In genomic region chr10:91381562-91381923, GRCh38 we compare ENCODE assay signal across 16 cellular contexts. TPM values are rescaled to one million over a fixed set of nuclear protein-coding genes. Genes with fewer than 3 reads are reported as not detected.
DNase-seq lines count a peak whose midpoint lies in the region; ATAC-seq and TF ChIP-seq lines count a peak whose summit lies in the region.
"Had no signal": no experiment of that assay in that cellular context is flagged by ENCODE, and none has a peak within 500 bp of the region (broad histone marks: within the 10 kb centered on the region; RNA-seq: fewer than 3 reads in every experiment).

No MANE protein-coding gene starts in this region.

- H3K27me3 ChIP-seq in neural cell (ENCODE audit: insufficient read depth, low read depth, low read length) (no peaks in the 10 kb centered on the region), aorta (ENCODE audit: control insufficient read depth in 1 of 2, insufficient read depth in 2 of 2, low read length in 1 of 2) (peaks cover 0 to 1% of the 10 kb centered on the region in 2 donors), colonic mucosa (no peaks in the 10 kb centered on the region), MG63 (no peaks in the 10 kb centered on the region)
- H3K27me3 ChIP-seq: Peyer's patch had no signal

- no peaks in the 10 kb centered on the region for H3K9me3 ChIP-seq in neural cell (ENCODE audit: low read length)
- H3K9me3 ChIP-seq in aorta (ENCODE audit: control insufficient read depth, low read length) = no peaks in the 10 kb centered on the region
- H3K9me3 ChIP-seq in colonic mucosa = no peaks in the 10 kb centered on the region
- peaks cover 8% of the 10 kb centered on the region for H3K9me3 ChIP-seq in MG63
- H3K9me3 ChIP-seq: Peyer's patch had no signal

- H3K79me2 ChIP-seq in neural cell (replicated peaks; ENCODE audit: insufficient read depth, low read length) = no peaks in the 10 kb centered on the region

- H3F3A ChIP-seq in neural cell (ENCODE audit: insufficient read depth, low read length, poor library complexity, severe bottlenecking) = no peaks in the 10 kb centered on the region

- H2AFZ ChIP-seq in neural cell (ENCODE audit: low read depth, low read length) = no peak overlapping the region

- H4K20me1 ChIP-seq in neural cell (ENCODE audit: insufficient read depth) = no peaks in the 10 kb centered on the region

- H3K9me2 ChIP-seq in neural cell (ENCODE audit: insufficient read depth, low read length) = no peaks in the 10 kb centered on the region

- H3K36me3 ChIP-seq in neural cell (ENCODE audit: insufficient read depth, low read length) (no peaks in the 10 kb centered on the region), aorta (ENCODE audit: control insufficient read depth in 1 of 2, insufficient read depth in 2 of 2, low read length in 1 of 2) (no peaks in the 10 kb centered on the region), colonic mucosa (no peaks in the 10 kb centered on the region), MG63 (no peaks in the 10 kb centered on the region)
- H3K36me3 ChIP-seq: cardiac muscle cell, Peyer's patch had no signal

- no peak for TF ChIP-seq EP300 in neural cell (conservative IDR thresholded peaks at IDR 0.05; ENCODE audit: poor library complexity, severe bottlenecking)

- H3K27ac ChIP-seq in neural cell (ENCODE audit: low read length) (peak overlapping the region; percentile 22), aorta (ENCODE audit: low read depth in 1 of 2, low read length in 2 of 2) (no peak overlapping the region), colonic mucosa (no peak overlapping the region)
- H3K27ac ChIP-seq: A549, cardiac muscle cell, Peyer's patch had no signal

- no peak for DNase-seq in Right ventricle myocardium inferior (ENCODE audit: missing footprints)
- DNase-seq in cardiac septum (ENCODE audit: low spot score) = no peak
- peak; percentile 31 for DNase-seq in foreskin melanocyte
- DNase-seq in aorta = no peak
- no peak for DNase-seq in colonic mucosa
- DNase-seq in MG63 = no peak
- DNase-seq: activated CD4-positive, alpha-beta T cell treated with anti-CD3 and anti-CD28 coated beads for 1 hour; activated CD8-positive, alpha-beta memory T cell treated with anti-CD3 and anti-CD28 coated beads, Interleukin-2, amount 50 U/mL, for 4 hours; activated naive CD4-positive, alpha-beta T cell treated with anti-CD3 and anti-CD28 coated beads, Interleukin-2, amount 50 U/mL, for 16 hours; midbrain; Peyer's patch; stimulated activated CD4-positive, alpha-beta T cell treated with anti-CD3 and anti-CD28 coated beads, Interleukin-2, amount 100 ng/mL, for 24 hours had no signal

- H3K4me2 ChIP-seq in neural cell (ENCODE audit: low read length) = no peak overlapping the region
- H3K4me2 ChIP-seq: A549 had no signal

- H3K4me1 ChIP-seq in aorta (ENCODE audit: control insufficient read depth in 1 of 2, insufficient read depth in 2 of 2, low read length in 2 of 2) (peaks cover 0 to 3% of the 10 kb centered on the region in 2 donors), colonic mucosa (no peaks in the 10 kb centered on the region)
- H3K4me1 ChIP-seq: A549, Peyer's patch had no signal

- intact Hi-C loops in Right ventricle myocardium inferior (cut with DNase I) = loop anchor here (5.0 to 10.0 kb wide), 2 partner anchors 84 to 173 kb away; no protein-coding TSS in a partner anchor
- intact Hi-C loops in cardiac septum (cut with DNase I) = no loop called here
- intact Hi-C loops in aorta (cut with DNase I) = loop anchor here in 1 of 2 donors (10.0 kb wide), 1 partner anchor 173 kb away; no protein-coding TSS in a partner anchor
- intact Hi-C loops in colonic mucosa (cut with DNase I) = loop anchor here (10.0 kb wide), 1 partner anchor 173 kb away; no protein-coding TSS in a partner anchor

- TF ChIP-seq CTCF in neural cell (IDR thresholded peaks at IDR 0.05; ENCODE audit: poor library complexity, severe bottlenecking) (no peak), colonic mucosa (IDR thresholded peaks at IDR 0.05) (no peak)

- no peak for TF ChIP-seq RAD21 in neural cell (conservative IDR thresholded peaks at IDR 0.05)

- WGBS in aorta, 2 donors = 10 to 16% methylated on average over 5 of the region's 5 CpGs

- ATAC-seq in Right ventricle myocardium inferior (peak; percentile 75), aorta (ENCODE audit: low FRiP score) (peak; percentile 54), GM21528 (IDR thresholded peaks at IDR 0.05; ENCODE audit: low FRiP score, unreplicated experiment) (no peak)
- ATAC-seq: A549 had no signal

- H3K9ac ChIP-seq in neural cell (ENCODE audit: low read length) (no peak overlapping the region), colonic mucosa (ENCODE audit: low read depth in 2 of 2, low read length in 2 of 2) (no peak overlapping the region)

- H3K4me3 ChIP-seq in neural cell (ENCODE audit: low read length) = peak overlapping the region; percentile 41
- no peak overlapping the region for H3K4me3 ChIP-seq in aorta (ENCODE audit: low read length in 2 of 2)
- H3K4me3 ChIP-seq in colonic mucosa = no peak overlapping the region
- H3K4me3 ChIP-seq in MG63 = no peak overlapping the region
- H3K4me3 ChIP-seq: A549, cardiac muscle cell, Peyer's patch had no signal

TF ChIP-seq in neural cell, 6 proteins besides CTCF, POLR2A, EP300 and RAD21:
- TF ChIP-seq TAF1 (IDR thresholded peaks at IDR 0.05; ENCODE audit: low read depth) (no peak), SMC3 (conservative IDR thresholded peaks at IDR 0.05; ENCODE audit: poor library complexity) (no peak), MXI1 (conservative IDR thresholded peaks at IDR 0.05; ENCODE audit: poor library complexity, severe bottlenecking) (no peak), EZH2 (IDR thresholded peaks at IDR 0.05; ENCODE audit: borderline replicate concordance, insufficient read depth, low read length, poor library complexity, severe bottlenecking) (no peak), POLR2AphosphoS5 (IDR thresholded peaks at IDR 0.05) (no peak)
- TF ChIP-seq, protein P1, sequence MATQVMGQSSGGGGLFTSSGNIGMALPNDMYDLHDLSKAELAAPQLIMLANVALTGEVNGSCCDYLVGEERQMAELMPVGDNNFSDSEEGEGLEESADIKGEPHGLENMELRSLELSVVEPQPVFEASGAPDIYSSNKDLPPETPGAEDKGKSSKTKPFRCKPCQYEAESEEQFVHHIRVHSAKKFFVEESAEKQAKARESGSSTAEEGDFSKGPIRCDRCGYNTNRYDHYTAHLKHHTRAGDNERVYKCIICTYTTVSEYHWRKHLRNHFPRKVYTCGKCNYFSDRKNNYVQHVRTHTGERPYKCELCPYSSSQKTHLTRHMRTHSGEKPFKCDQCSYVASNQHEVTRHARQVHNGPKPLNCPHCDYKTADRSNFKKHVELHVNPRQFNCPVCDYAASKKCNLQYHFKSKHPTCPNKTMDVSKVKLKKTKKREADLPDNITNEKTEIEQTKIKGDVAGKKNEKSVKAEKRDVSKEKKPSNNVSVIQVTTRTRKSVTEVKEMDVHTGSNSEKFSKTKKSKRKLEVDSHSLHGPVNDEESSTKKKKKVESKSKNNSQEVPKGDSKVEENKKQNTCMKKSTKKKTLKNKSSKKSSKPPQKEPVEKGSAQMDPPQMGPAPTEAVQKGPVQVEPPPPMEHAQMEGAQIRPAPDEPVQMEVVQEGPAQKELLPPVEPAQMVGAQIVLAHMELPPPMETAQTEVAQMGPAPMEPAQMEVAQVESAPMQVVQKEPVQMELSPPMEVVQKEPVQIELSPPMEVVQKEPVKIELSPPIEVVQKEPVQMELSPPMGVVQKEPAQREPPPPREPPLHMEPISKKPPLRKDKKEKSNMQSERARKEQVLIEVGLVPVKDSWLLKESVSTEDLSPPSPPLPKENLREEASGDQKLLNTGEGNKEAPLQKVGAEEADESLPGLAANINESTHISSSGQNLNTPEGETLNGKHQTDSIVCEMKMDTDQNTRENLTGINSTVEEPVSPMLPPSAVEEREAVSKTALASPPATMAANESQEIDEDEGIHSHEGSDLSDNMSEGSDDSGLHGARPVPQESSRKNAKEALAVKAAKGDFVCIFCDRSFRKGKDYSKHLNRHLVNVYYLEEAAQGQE (IDR thresholded peaks at IDR 0.05; ENCODE audit: borderline replicate concordance) = no peak

RNA-seq across cellular contexts. Expression of gene HECTD2, which starts 28.6 kb away (rescaled TPM):
- total RNA-seq in Right ventricle myocardium inferior (2.5 TPM), cardiac septum (13.2 TPM), aorta (10 to 100 TPM; 23.4 to 25.5 TPM), colonic mucosa (1 to 10 TPM; 2.5 to 5.6 TPM)
- polyA plus RNA-seq in neural cell (78.8 and 87.6 TPM in 2 replicates), aorta (10 to 100 TPM in 1 of 2 donors, 1 to 10 TPM in 1; 6.0 to 16.3 TPM)
- polyA minus RNA-seq in neural cell = 114 and 139 TPM in 2 replicates
- 2.5 and 8.4 TPM in 2 replicates for total RNA-seq in MG63 (2014; rRNA removed; shearing (Covaris generic); ENCODE audit: low replicate concordance)
